ENCODE assay signal across 9 cellular contexts in genomic region chr4:123744664-123745290, GRCh38.
DNase-seq lines count a peak whose midpoint lies in the region; ATAC-seq and TF ChIP-seq lines count a peak whose summit lies in the region.
"Had no signal": no experiment of that assay in that cellular context is flagged by ENCODE, and none has a peak within 500 bp of the region (broad histone marks: within the 10 kb centered on the region; RNA-seq: fewer than 3 reads in every experiment).

No MANE protein-coding gene starts in this region.

- H3K4me3 ChIP-seq in gastroesophageal sphincter (no peak overlapping the region), osteoblast (ENCODE audit: insufficient read depth, low read length) (no peak overlapping the region)

- H3K9me3 ChIP-seq in gastroesophageal sphincter (no peaks in the 10 kb centered on the region), osteoblast (ENCODE audit: low read depth, low read length) (no peaks in the 10 kb centered on the region)

- no peaks in the 10 kb centered on the region for H3K79me2 ChIP-seq in osteoblast (ENCODE audit: insufficient read depth, low read length)

- peak overlapping the region in 3 of 4 donors; percentile 43 to 53 (median 48) for H3K27ac ChIP-seq in gastroesophageal sphincter
- no peak overlapping the region for H3K27ac ChIP-seq in osteoblast (ENCODE audit: low read depth, low read length)

- TF ChIP-seq POLR2A in gastroesophageal sphincter (IDR thresholded peaks at IDR 0.05), result no peak

- no peak for TF ChIP-seq EP300 in gastroesophageal sphincter (IDR thresholded peaks at IDR 0.05)

- no peaks in the 10 kb centered on the region for H4K20me1 ChIP-seq in osteoblast (ENCODE audit: insufficient read depth, low read length)

- WGBS in gastroesophageal sphincter (ENCODE audit: low coverage in 1 of 2), 2 donors, result 61 to 68% methylated on average over 5 to 8 of the region's 8 CpGs

- peaks cover 0 to 18% (median 4%) of the 10 kb centered on the region in 3 donors for H3K4me1 ChIP-seq in gastroesophageal sphincter
- no peaks in the 10 kb centered on the region for H3K4me1 ChIP-seq in osteoblast (ENCODE audit: insufficient read depth, low read length)

- H3K36me3 ChIP-seq in gastroesophageal sphincter (no peaks in the 10 kb centered on the region), osteoblast (ENCODE audit: insufficient read depth, low read length) (no peaks in the 10 kb centered on the region)

- no peak overlapping the region for H3K4me2 ChIP-seq in osteoblast (ENCODE audit: insufficient read depth, low read length)

- ATAC-seq in gastroesophageal sphincter, result peak; percentile 74
- no peak for ATAC-seq in GM21576 (IDR thresholded peaks at IDR 0.05; ENCODE audit: unreplicated experiment)

- DNase-seq in GM03348 (ENCODE audit: low spot score), result peak; percentile 16
- peak; percentile 93 for DNase-seq in SKM-1 (lab: John Stamatoyannopoulos, UW; ENCODE audit: unreplicated experiment)
- DNase-seq in osteoblast (ENCODE audit: insufficient read length, low spot score, missing footprints), result no peak
- DNase-seq in SHP77 treated with DMSO at 0.1 percent for 48 hours (lab: John Stamatoyannopoulos, UW), result no peak
- DNase-seq in cerebellar nuclear complex (lab: John Stamatoyannopoulos, UW), result no peak
- DNase-seq in T-helper 9 cell, result no peak
- DNase-seq: activated CD4-positive, alpha-beta T cell treated with anti-CD3 and anti-CD28 coated beads for 4 hours had no signal

- TF ChIP-seq CTCF in gastroesophageal sphincter (IDR thresholded peaks at IDR 0.05) (no peak), osteoblast (IDR thresholded peaks at IDR 0.05; ENCODE audit: extremely low read depth, low read depth, low read length) (no peak)

- H2AFZ ChIP-seq in osteoblast (ENCODE audit: low read length), result peak overlapping the region; percentile 37

- H3K27me3 ChIP-seq in gastroesophageal sphincter (no peaks in the 10 kb centered on the region), osteoblast (ENCODE audit: insufficient read depth, low read length) (no peaks in the 10 kb centered on the region)

Comparison
In these comparisons a context has a peak if more than half of its experiments do, and no peak if none do; other contexts are left out.
1. DNase-seq: peak in GM03348 (single experiment) and SKM-1 (single experiment); none in osteoblast (single experiment), SHP77 treated with DMSO at 0.1 percent for 48 hours (single experiment), cerebellar nuclear complex (0 of 2) and T-helper 9 cell (single experiment).